Comparison of ENCODE assay signal across 10 cellular contexts in the genomic region with DNA sequence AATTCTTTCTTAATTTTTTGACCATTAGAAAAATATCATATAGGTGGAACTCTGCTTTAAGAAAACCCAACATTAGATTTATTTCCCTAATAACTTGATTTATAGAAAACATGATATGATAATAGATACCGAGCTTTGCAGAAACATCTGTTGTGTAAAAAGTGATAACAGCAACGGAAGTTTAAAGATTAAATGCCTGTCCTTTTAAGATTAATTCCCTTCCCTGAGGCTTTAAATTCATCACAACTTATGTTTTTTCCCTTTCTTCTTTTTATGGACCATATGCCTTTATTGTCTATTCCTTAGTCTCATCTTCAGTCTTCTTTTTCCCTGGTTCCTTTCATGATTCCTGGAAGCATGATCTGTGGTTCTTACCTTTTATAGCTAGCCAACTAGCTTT. TPM values are rescaled to one million over a fixed set of nuclear protein-coding genes. Genes with fewer than 3 reads are reported as not detected.
DNase-seq lines count a peak whose midpoint lies in the region; ATAC-seq, FAIRE-seq and TF ChIP-seq lines count a peak whose summit lies in the region.
"Had no signal": no experiment of that assay in that cellular context is flagged by ENCODE, and none has a peak within 500 bp of the region (broad histone marks: within the 10 kb centered on the region; RNA-seq: fewer than 3 reads in every experiment).

No MANE protein-coding gene starts in this region.

- H3K4me1 ChIP-seq in small intestine (ENCODE audit: control insufficient read depth in 2 of 2, insufficient read depth in 1 of 2, low read depth in 1 of 2, low read length in 1 of 2): peaks cover 0 to 14% of the 10 kb centered on the region in 2 donors

- H3K9me3 ChIP-seq in SK-N-MC (ENCODE audit: low read depth, low read length): no peaks in the 10 kb centered on the region
- no peaks in the 10 kb centered on the region for H3K9me3 ChIP-seq in small intestine (ENCODE audit: control insufficient read depth, low read depth)

- ATAC-seq in GM18505 (IDR thresholded peaks at IDR 0.05; ENCODE audit: unreplicated experiment) (no peak), HG03196 (IDR thresholded peaks at IDR 0.05; ENCODE audit: unreplicated experiment) (no peak)

- no peak for TF ChIP-seq POLR2A in GM18505 (IDR thresholded peaks at IDR 0.05; ENCODE audit: borderline replicate concordance, extremely low read depth, insufficient read depth, insufficient read length)

- peak overlapping the region; percentile 97 for H3K9ac ChIP-seq in SK-N-MC (ENCODE audit: insufficient read length)

- H3K27ac ChIP-seq in SK-N-MC (no peak overlapping the region), small intestine (ENCODE audit: low read depth in 1 of 2, low read length in 1 of 2) (no peak overlapping the region)

- no peak for TF ChIP-seq CTCF in fibroblast of villous mesenchyme (IDR thresholded peaks at IDR 0.05; ENCODE audit: insufficient read depth, low read depth, low read length)

- H3K36me3 ChIP-seq in SK-N-MC (ENCODE audit: insufficient read depth, low read length) (no peaks in the 10 kb centered on the region), small intestine (ENCODE audit: control insufficient read depth in 2 of 2, insufficient read depth in 2 of 2, low read length in 2 of 2) (no peaks in the 10 kb centered on the region)

- DNase-seq in SK-N-MC (ENCODE audit: low read depth, low spot score) (no peak), fibroblast of villous mesenchyme (ENCODE audit: low read depth) (no peak), small intestine (no peak), amniotic stem cell (lab: John Stamatoyannopoulos, UW) (no peak)
- DNase-seq in activated effector memory CD4-positive, alpha-beta T cell treated with anti-CD3 and anti-CD28 coated beads, Interleukin-2, amount 50 U/mL, for 16 hours: no peak
- DNase-seq: SHP77 had no signal

- H3K4me3 ChIP-seq in GM08714 (ENCODE audit: low read length): peak overlapping the region; percentile 93; the same call in 1 of the 2 replicates
- H3K4me3 ChIP-seq in SK-N-MC: peak overlapping the region; percentile 93
- peak overlapping the region; percentile 82 for H3K4me3 ChIP-seq in fibroblast of villous mesenchyme (ENCODE audit: low read depth, low read length)
- H3K4me3 ChIP-seq in small intestine (ENCODE audit: low read depth in 1 of 2, low read length in 2 of 2): peak overlapping the region in 1 of 2 donors; percentile 33

- WGBS in small intestine, 3 donors: 0 to 3% (median 1%) methylated on average over 2 of the region's 2 CpGs

- FAIRE-seq in small intestine (lab: Jason Lieb, UNC): peak; percentile 39
- FAIRE-seq: H1 had no signal

- no peaks in the 10 kb centered on the region for H3K27me3 ChIP-seq in small intestine (ENCODE audit: control insufficient read depth in 2 of 2, insufficient read depth in 2 of 2, low read length in 2 of 2)

RNA-seq across cellular contexts. Expression of gene USP47, which starts 1.9 kb away (rescaled TPM):
- 93.4 and 116 TPM in 2 replicates for total RNA-seq in fibroblast of villous mesenchyme
- 10 to 100 TPM; 14.6 to 21.9 (median 19.0) TPM for polyA plus RNA-seq in small intestine
